ENCODE assay signal across 1 cellular context in genomic region chr9:124290743-124291554, GRCh38.
TF ChIP-seq lines count a peak whose summit lies in the region.

No MANE protein-coding gene starts in this region.

TF ChIP-seq in WTC11, 78 proteins besides CTCF, POLR2A, EP300 and RAD21 (continued from another document):
- no peak for TF ChIP-seq ATF3 (CRISPR knock-in tag; conservative IDR thresholded peaks at IDR 0.05)
